ENCODE assay signal across 8 cellular contexts in the genomic region with DNA sequence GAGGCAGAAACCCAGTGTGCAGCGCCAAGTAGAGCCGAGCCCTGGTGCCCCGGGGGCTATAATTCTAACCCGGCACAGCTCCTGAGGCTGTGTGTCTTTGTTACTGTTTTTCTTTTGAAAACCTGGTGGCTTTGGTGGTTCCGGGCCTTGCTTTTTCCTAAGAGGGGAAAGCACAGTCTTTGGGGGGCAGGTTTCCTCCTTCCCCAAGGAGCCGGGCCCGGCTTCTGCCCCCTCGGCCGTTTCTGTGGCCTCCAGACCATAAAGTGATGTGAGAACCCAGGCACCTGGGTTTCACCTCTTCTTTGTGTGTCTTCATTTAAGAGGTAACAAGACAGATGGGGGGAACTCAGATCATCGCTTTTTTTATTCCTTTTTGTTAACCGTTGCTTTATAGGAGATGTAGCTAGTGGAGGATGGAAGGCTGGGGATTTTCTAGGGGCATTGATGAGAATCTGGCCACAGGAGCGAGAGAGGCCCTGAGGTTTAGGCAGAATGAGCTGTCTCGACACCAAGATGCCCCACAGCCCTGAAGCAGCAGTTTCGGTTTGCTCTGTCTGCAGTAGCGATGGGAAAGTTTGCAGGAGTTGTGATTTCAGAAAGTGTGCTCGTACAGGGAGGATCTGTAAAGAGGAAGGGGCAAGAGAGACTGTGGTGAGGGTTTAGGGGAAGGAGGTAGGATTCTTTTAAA.
A peak's percentile ranks its signal among the peaks of the same experiment; 100 is the strongest.
DNase-seq lines count a peak whose midpoint lies in the region; ATAC-seq lines count a peak whose summit lies in the region.

No MANE protein-coding gene starts in this region.

- H3K27ac ChIP-seq in temporal lobe (ENCODE audit: low read depth, low read length) = peak overlapping the region; percentile 17

- peak; percentile 62 for ATAC-seq in HG02970 (IDR thresholded peaks at IDR 0.05; ENCODE audit: low FRiP score, unreplicated experiment)

- peak; percentile 5 to 8 for DNase-seq in stimulated activated CD4-positive, alpha-beta T cell treated with anti-CD3 and anti-CD28 coated beads, Interleukin-2, amount 100 ng/mL, for 48 hours
- no peak for DNase-seq in stimulated activated CD4-positive, alpha-beta T cell treated with anti-CD3 and anti-CD28 coated beads, Interleukin-1b, Interleukin-23, amount 100 ng/mL, for 48 hours
- peak; percentile 19 to 32 for DNase-seq in activated CD4-positive, alpha-beta T cell treated with anti-CD3 and anti-CD28 coated beads, Interleukin-2, amount 50 U/mL, for 48 hours
- DNase-seq in NCI-H524 (lab: John Stamatoyannopoulos, UW) (no peak), DMS153 treated with DMSO at 0.1 percent for 48 hours (lab: John Stamatoyannopoulos, UW; ENCODE audit: unreplicated experiment) (no peak), NCI-H2107 treated with DMSO at 0.1 percent for 48 hours (lab: John Stamatoyannopoulos, UW; ENCODE audit: unreplicated experiment) (no peak)

Comparison
In these comparisons a context has a peak if more than half of its experiments do, and no peak if none do; other contexts are left out.
1. DNase-seq: peak in stimulated activated CD4-positive, alpha-beta T cell treated with anti-CD3 and anti-CD28 coated beads, Interleukin-2, amount 100 ng/mL, for 48 hours (2 of 2) and activated CD4-positive, alpha-beta T cell treated with anti-CD3 and anti-CD28 coated beads, Interleukin-2, amount 50 U/mL, for 48 hours (2 of 2); none in stimulated activated CD4-positive, alpha-beta T cell treated with anti-CD3 and anti-CD28 coated beads, Interleukin-1b, Interleukin-23, amount 100 ng/mL, for 48 hours (single experiment), NCI-H524 (0 of 2), DMS153 treated with DMSO at 0.1 percent for 48 hours (single experiment) and NCI-H2107 treated with DMSO at 0.1 percent for 48 hours (single experiment).